Comparison of ENCODE assay signal across 8 cellular contexts in the genomic region with DNA sequence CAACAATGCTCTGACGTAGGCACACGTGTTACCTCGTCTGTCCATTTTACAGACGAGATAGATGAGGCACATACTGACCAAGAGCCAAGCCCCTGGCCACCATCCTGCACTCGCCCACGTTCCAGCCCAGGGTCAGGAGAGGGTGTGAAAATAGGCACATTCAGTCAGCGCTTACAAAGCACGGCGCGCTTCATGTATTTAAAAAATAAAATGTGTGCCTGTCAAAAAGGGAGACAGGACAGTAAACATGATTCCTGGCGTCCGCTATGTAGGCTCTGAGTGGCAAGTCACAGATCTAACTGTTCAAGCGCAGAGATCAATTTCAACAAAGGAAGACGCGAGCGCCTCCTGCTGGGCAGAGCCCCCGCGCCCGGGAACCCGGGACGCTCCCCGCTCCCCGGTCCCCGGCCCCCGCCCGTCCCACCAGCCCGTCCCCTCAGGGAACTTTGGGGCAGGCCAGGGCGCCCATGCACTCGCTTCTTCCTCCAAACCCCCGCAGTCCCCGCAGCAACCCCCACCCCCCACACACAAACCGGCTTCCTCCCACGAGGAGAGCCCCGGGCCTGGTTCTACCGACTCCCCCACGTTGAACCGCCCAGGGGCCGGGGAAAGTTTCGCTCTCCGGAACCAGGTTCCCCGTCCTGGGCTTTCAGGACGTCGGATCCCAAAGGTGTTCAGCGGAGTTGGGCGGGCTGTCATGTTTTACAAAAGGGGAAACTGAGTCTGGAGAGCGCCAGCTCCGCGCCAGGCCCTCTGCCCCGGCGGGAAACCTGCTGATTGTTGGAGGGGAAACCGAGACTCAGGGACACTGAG. TPM values are rescaled to one million over a fixed set of nuclear protein-coding genes. Genes with fewer than 3 reads are reported as not detected.
DNase-seq lines count a peak whose midpoint lies in the region; ATAC-seq and TF ChIP-seq lines count a peak whose summit lies in the region.

No MANE protein-coding gene starts in this region.

- peak overlapping the region; percentile 99 for H3K14ac ChIP-seq in trophoblast cell (ENCODE audit: low read length)

- DNase-seq in 8988T (peak; percentile 73), GM13976 (ENCODE audit: low spot score) (peak; percentile 90), T-helper 1 cell (peak; percentile 71 to 90 (median 83)), heart left ventricle (peak; percentile 85 to 94 (median 87)), trophoblast cell (peak; percentile 88 to 95), tibial artery (peak; percentile 75 to 91)

- in situ Hi-C loops in GM13976 (cut with MboI; ENCODE audit: low sequenced_read_pairs, unreplicated experiment): loop anchor here (10.0 kb wide), 1 partner anchor 114 kb away; no protein-coding TSS in a partner anchor

- intact Hi-C loops in heart left ventricle (cut with DNase I) (loop anchor here (1.0 to 10.0 kb wide), 8 partner anchors 30 to 424 kb away; a partner anchor contains a TSS), tibial artery (cut with DNase I; ENCODE audit: low total_unique reads) (no loop called here)

- H2AK5ac ChIP-seq in trophoblast cell (ENCODE audit: low read length): peak overlapping the region; percentile 95

- H3K4me1 ChIP-seq in heart left ventricle: peaks cover 22 to 51% (median 39%) of the 10 kb centered on the region in 12 donors
- H3K4me1 ChIP-seq in trophoblast cell (ENCODE audit: control insufficient read depth in 1 of 2, insufficient read depth in 2 of 2, low read length in 2 of 2): peaks cover 26 to 30% of the 10 kb centered on the region in 2 experiments
- peaks cover 7 to 34% (median 24%) of the 10 kb centered on the region in 4 donors for H3K4me1 ChIP-seq in tibial artery

- no peaks in the 10 kb centered on the region for H3K36me3 ChIP-seq in heart left ventricle
- no peaks in the 10 kb centered on the region for H3K36me3 ChIP-seq in trophoblast cell (ENCODE audit: control insufficient read depth in 1 of 2, insufficient read depth in 2 of 2, low read length in 2 of 2)
- H3K36me3 ChIP-seq in tibial artery: no peaks in the 10 kb centered on the region

- no peak for TF ChIP-seq POLR2A in heart left ventricle (IDR thresholded peaks at IDR 0.05)

- peak overlapping the region; percentile 91 for H2BK5ac ChIP-seq in trophoblast cell (ENCODE audit: low read depth, low read length, poor library complexity)

- no peaks in the 10 kb centered on the region for H3K27me3 ChIP-seq in heart left ventricle
- H3K27me3 ChIP-seq in trophoblast cell (ENCODE audit: insufficient read depth, low read length): no peaks in the 10 kb centered on the region
- H3K27me3 ChIP-seq in tibial artery: no peaks in the 10 kb centered on the region

- H4K12ac ChIP-seq in trophoblast cell (ENCODE audit: low read depth, low read length): peak overlapping the region; percentile 99

- peak overlapping the region; percentile 67 for H3K4me2 ChIP-seq in trophoblast cell (ENCODE audit: low read length)

- H4K91ac ChIP-seq in trophoblast cell (ENCODE audit: low read depth, low read length): peak overlapping the region; percentile 99

- peak overlapping the region; percentile 96 for H2BK120ac ChIP-seq in trophoblast cell (ENCODE audit: insufficient read depth, low read length, poor library complexity)

- peak overlapping the region; percentile 53 for H3K27ac ChIP-seq in adipose tissue (ENCODE audit: low read depth, low read length)
- peak overlapping the region; percentile 83 to 99 (median 96) for H3K27ac ChIP-seq in heart left ventricle
- peak overlapping the region; percentile 96 for H3K27ac ChIP-seq in trophoblast cell (ENCODE audit: low read depth, low read length)
- peak overlapping the region; percentile 84 to 87 for H3K27ac ChIP-seq in tibial artery

- H4K8ac ChIP-seq in trophoblast cell (ENCODE audit: low read depth, low read length): peak overlapping the region; percentile 99

- peak overlapping the region; percentile 97 for H3K4ac ChIP-seq in trophoblast cell (ENCODE audit: low read depth, low read length)

- peaks cover 30% of the 10 kb centered on the region for H3K79me1 ChIP-seq in trophoblast cell (ENCODE audit: low read length)

- H3K9ac ChIP-seq in trophoblast cell (ENCODE audit: low read length): peak overlapping the region; percentile 96

- peak overlapping the region; percentile 92 for H2AFZ ChIP-seq in trophoblast cell (ENCODE audit: insufficient read depth, low read length, poor library complexity)

- H2BK12ac ChIP-seq in trophoblast cell (ENCODE audit: low read length): peak overlapping the region; percentile 81

- H3K4me3 ChIP-seq in heart left ventricle (peak overlapping the region; percentile 35 to 87 (median 66)), trophoblast cell (ENCODE audit: low read depth, low read length) (peak overlapping the region; percentile 82), tibial artery (peak overlapping the region; percentile 61 to 68)

- 2 to 3% (median 2%) methylated on average over 50 to 51 of the region's 51 CpGs for WGBS in adipose tissue, 3 donors
- 3% methylated on average over 29 to 51 of the region's 51 CpGs for WGBS in heart left ventricle, 4 donors
- no CpG with 5 or more reads among the region's 51 CpGs for WGBS in trophoblast cell (ENCODE audit: extremely low coverage, insufficient coverage, insufficient read length)

- no peak overlapping the region for H3K23ac ChIP-seq in trophoblast cell (ENCODE audit: low read length)

- peaks cover 14% of the 10 kb centered on the region for H3K79me2 ChIP-seq in trophoblast cell (ENCODE audit: control insufficient read depth, insufficient read depth, low read length, poor library complexity)

- peak overlapping the region; percentile 99 for H3K18ac ChIP-seq in trophoblast cell (ENCODE audit: low read length)

- peak; percentile 13 to 71 (median 66) for ATAC-seq in heart left ventricle

- TF ChIP-seq CTCF in GM13976 (IDR thresholded peaks at IDR 0.05; ENCODE audit: borderline replicate concordance, control extremely low read depth, extremely low read depth, insufficient read depth, missing control alignments) (peak; percentile 78), LNCAP (IDR thresholded peaks at IDR 0.05) (peak; percentile 84), heart left ventricle (IDR thresholded peaks at IDR 0.05) (peak; percentile 86 to 98 (median 93)), tibial artery (IDR thresholded peaks at IDR 0.05) (peak; percentile 57 to 93)

- no peaks in the 10 kb centered on the region for H3K9me3 ChIP-seq in heart left ventricle
- H3K9me3 ChIP-seq in trophoblast cell (ENCODE audit: insufficient read depth, low read depth, low read length): peaks cover 1% of the 10 kb centered on the region
- H3K9me3 ChIP-seq in tibial artery: no peaks in the 10 kb centered on the region

RNA-seq across cellular contexts. Expression of a gene that starts 10.4 kb away (rescaled TPM):
- polyA plus RNA-seq in adipose tissue: 1 to 10 TPM; 2.6 to 8.0 (median 2.6) TPM
- total RNA-seq in heart left ventricle: 10 to 100 TPM in 1 of 9 donors, 1 to 10 TPM in 6, under 1 TPM in 2; 0.31 to 11.9 (median 1.4) TPM
- polyA plus RNA-seq in heart left ventricle: 1 to 10 TPM in 1 of 2 donors, under 1 TPM in 1; 0.99 to 3.0 TPM
- polyA plus RNA-seq in trophoblast cell (2013): 64.9 and 67.2 TPM in 2 replicates

RNA-seq across cellular contexts. Expression of a gene that starts 13.8 kb away (rescaled TPM):
- polyA plus RNA-seq in adipose tissue: under 1 TPM; 0.04 to 0.59 (median 0.11) TPM
- under 1 TPM in 1 of 9 donors, not detected in 8; 0.07 TPM for total RNA-seq in heart left ventricle
- not detected for polyA plus RNA-seq in heart left ventricle
- not detected in 2 replicates for polyA plus RNA-seq in trophoblast cell (2013)

RNA-seq across cellular contexts. Expression of a gene that starts 45.6 kb away (rescaled TPM):
- polyA plus RNA-seq in adipose tissue: 10 to 100 TPM in 2 of 3 donors, 1 to 10 TPM in 1; 5.7 to 29.8 (median 26.9) TPM
- total RNA-seq in heart left ventricle: 10 to 100 TPM in 2 of 9 donors, 1 to 10 TPM in 7; 1.4 to 60.5 (median 3.8) TPM
- 1 to 10 TPM; 1.3 to 4.6 TPM for polyA plus RNA-seq in heart left ventricle
- 1.9 and 2.5 TPM in 2 replicates for polyA plus RNA-seq in trophoblast cell (2013)

RNA-seq across cellular contexts. Expression of a gene that starts 48.8 kb away (rescaled TPM):
- polyA plus RNA-seq in adipose tissue (1 to 10 TPM in 1 of 3 donors, under 1 TPM in 1, not detected in 1; 0.31 to 1.8 TPM), heart left ventricle (under 1 TPM; 0.24 to 0.38 TPM)
- total RNA-seq in heart left ventricle: 1 to 10 TPM in 2 of 9 donors, under 1 TPM in 6, not detected in 1; 0.09 to 8.7 (median 0.38) TPM
- 6.6 and 6.7 TPM in 2 replicates for polyA plus RNA-seq in trophoblast cell (2013)

Comparison
In these comparisons a context has a peak if more than half of its experiments do, and no peak if none do; other contexts are left out.
1. Peak in every context shown above with its lines: DNase-seq, ATAC-seq, H3K4me3 ChIP-seq and H3K27ac ChIP-seq.